In the genomic region with DNA sequence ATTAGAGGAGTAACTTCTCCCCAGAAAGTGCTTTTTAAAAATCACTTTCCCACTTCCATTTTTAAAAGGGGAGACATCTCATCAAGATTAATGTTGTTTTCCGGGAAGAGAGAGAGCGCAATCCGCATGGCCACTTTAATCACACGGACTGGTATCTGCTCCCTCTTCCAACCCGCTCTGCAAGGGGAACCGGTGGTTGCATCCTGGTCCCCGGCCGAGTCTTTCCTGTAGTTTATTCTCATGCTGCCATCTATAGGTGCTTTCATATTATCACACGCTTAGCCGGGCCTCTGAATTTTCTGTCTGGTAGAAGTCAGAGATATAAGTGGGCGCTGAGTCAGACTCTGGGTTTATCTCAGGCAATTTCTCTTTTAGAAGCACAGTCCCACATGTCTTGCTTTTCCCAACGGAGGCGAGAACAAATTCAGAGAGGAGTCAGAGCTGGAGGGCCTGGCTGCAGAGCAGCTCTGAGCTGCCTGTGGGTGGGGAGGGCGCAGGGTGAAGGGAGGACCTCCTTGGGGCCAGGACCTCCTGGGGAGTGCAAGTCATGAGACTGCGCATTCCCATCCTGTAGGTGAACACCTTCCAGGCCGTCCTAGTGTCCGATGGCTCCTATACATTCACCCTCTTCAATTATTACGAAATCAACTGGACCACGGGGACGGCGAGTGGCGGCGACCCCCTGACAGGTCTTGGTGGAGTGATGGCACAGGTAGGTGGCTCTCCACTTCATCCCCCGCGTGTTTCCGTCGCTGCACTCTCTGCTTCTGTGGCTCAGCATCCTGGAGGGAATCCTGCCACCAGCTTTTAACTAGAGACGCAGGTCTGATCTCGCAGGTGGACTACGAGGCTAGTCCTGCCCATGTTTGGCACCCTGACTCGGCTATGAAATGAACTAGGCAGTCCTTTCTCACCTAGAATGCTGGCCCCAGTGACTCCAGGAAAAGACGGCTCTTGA, we compare ENCODE assay signal across 8 cellular contexts. TPM values are rescaled to one million over a fixed set of nuclear protein-coding genes. Genes with fewer than 3 reads are reported as not detected.
A peak's percentile ranks its signal among the peaks of the same experiment; 100 is the strongest.
DNase-seq lines count a peak whose midpoint lies in the region; TF ChIP-seq lines count a peak whose summit lies in the region.

No MANE protein-coding gene starts in this region.

- TF ChIP-seq POLR2A in Peyer's patch (IDR thresholded peaks at IDR 0.05): no peak

- no peak overlapping the region for H3K27ac ChIP-seq in Peyer's patch
- no peak overlapping the region for H3K27ac ChIP-seq in smooth muscle cell (ENCODE audit: low read depth)

- H3K79me2 ChIP-seq in smooth muscle cell (ENCODE audit: low read depth): no peaks in the 10 kb centered on the region

- 52% methylated on average over 32 of the region's 32 CpGs for WGBS in smooth muscle cell (ENCODE audit: low lambda C conversion rate)

- in situ Hi-C loops in astrocyte of the spinal cord (cut with HindIII; ENCODE audit: low sequenced_read_pairs): no loop called here

- H3K9me3 ChIP-seq in Peyer's patch: no peaks in the 10 kb centered on the region
- no peaks in the 10 kb centered on the region for H3K9me3 ChIP-seq in smooth muscle cell (replicated peaks; ENCODE audit: low read depth)

- H3K4me1 ChIP-seq in Peyer's patch (no peaks in the 10 kb centered on the region), smooth muscle cell (ENCODE audit: low read depth) (peaks cover 7% of the 10 kb centered on the region)

- H3K36me3 ChIP-seq in Peyer's patch (no peaks in the 10 kb centered on the region), smooth muscle cell (ENCODE audit: low read depth) (no peaks in the 10 kb centered on the region)

- H2AFZ ChIP-seq in smooth muscle cell (ENCODE audit: low read depth): no peak overlapping the region

- H3F3A ChIP-seq in smooth muscle cell (ENCODE audit: low read depth): peaks cover 4% of the 10 kb centered on the region

- H3K27me3 ChIP-seq in Peyer's patch (no peaks in the 10 kb centered on the region), smooth muscle cell (ENCODE audit: low read depth) (peaks cover 9% of the 10 kb centered on the region)

- no peak overlapping the region for H3K9ac ChIP-seq in smooth muscle cell (ENCODE audit: low read depth)

- H4K20me1 ChIP-seq in smooth muscle cell (ENCODE audit: low read depth): no peaks in the 10 kb centered on the region

- peak in 4 of 6 experiments; percentile 3 to 23 (median 16) for DNase-seq in stimulated activated naive CD4-positive, alpha-beta T cell (lab: John Stamatoyannopoulos, UW)
- no peak for DNase-seq in stimulated activated naive CD4-positive, alpha-beta T cell treated with Interleukin-2 at 50 U/mL for 16 hours (lab: John Stamatoyannopoulos, UW)
- peak; percentile 81 to 90 for DNase-seq in Kasumi-1 (lab: John Stamatoyannopoulos, UW)
- peak in 2 of 3 donors; percentile 31 to 60 for DNase-seq in Peyer's patch
- DNase-seq in astrocyte of the spinal cord (ENCODE audit: low read depth, low spot score): peak; percentile 68
- peak; percentile 28 for DNase-seq in iPS DF 4.7 (ENCODE audit: extremely low read depth, low spot score)
- DNase-seq in smooth muscle cell (lab: John Stamatoyannopoulos, UW; ENCODE audit: unreplicated experiment): peak; percentile 17
- no peak for DNase-seq in NK-92 (lab: John Stamatoyannopoulos, UW; ENCODE audit: unreplicated experiment)

- H3K4me3 ChIP-seq in Peyer's patch (no peak overlapping the region), astrocyte of the spinal cord (ENCODE audit: low read depth, low read length) (no peak overlapping the region), smooth muscle cell (no peak overlapping the region)

- TF ChIP-seq CTCF in Peyer's patch (IDR thresholded peaks at IDR 0.05): peak in 5 of 6 experiments; percentile 26 to 63 (median 58)
- TF ChIP-seq CTCF in astrocyte of the spinal cord (IDR thresholded peaks at IDR 0.05; ENCODE audit: low read depth, low read length): peak; percentile 60
- peak; percentile 60 for TF ChIP-seq CTCF in smooth muscle cell (IDR thresholded peaks at IDR 0.05; ENCODE audit: borderline replicate concordance, insufficient read depth, poor library complexity, severe bottlenecking)

- H3K4me2 ChIP-seq in smooth muscle cell: no peak overlapping the region

RNA-seq across cellular contexts. Expression of a gene that starts 11.7 kb away (rescaled TPM):
- total RNA-seq in Peyer's patch (1 to 10 TPM in 1 of 4 donors, under 1 TPM in 2, not detected in 1; 0.19 to 6.6 (median 0.67) TPM), smooth muscle cell (1.5 TPM in 2 replicates)
- 0.59 and 1.4 TPM in 2 replicates for polyA plus RNA-seq in smooth muscle cell

Comparison
In these comparisons a context has a peak if more than half of its experiments do, and no peak if none do; other contexts are left out.
1. DNase-seq: peak in stimulated activated naive CD4-positive, alpha-beta T cell (4 of 6), Kasumi-1 (2 of 2), Peyer's patch (2 of 3), astrocyte of the spinal cord (single experiment), iPS DF 4.7 (single experiment) and smooth muscle cell (single experiment); none in stimulated activated naive CD4-positive, alpha-beta T cell treated with Interleukin-2 at 50 U/mL for 16 hours (single experiment) and NK-92 (single experiment).
2. Peak in every context shown above with its lines, with median percentiles within 50 percentile points of each other: CTCF ChIP-seq.